Comparison of ENCODE assay signal across 1 cellular context in genomic region chr1:234271243-234271606, GRCh38.
TF ChIP-seq lines count a peak whose summit lies in the region.

No MANE protein-coding gene starts in this region.

TF ChIP-seq in GM12878, 131 proteins besides CTCF, POLR2A, EP300 and RAD21 (continued from another document):
- TF ChIP-seq, protein P1, sequence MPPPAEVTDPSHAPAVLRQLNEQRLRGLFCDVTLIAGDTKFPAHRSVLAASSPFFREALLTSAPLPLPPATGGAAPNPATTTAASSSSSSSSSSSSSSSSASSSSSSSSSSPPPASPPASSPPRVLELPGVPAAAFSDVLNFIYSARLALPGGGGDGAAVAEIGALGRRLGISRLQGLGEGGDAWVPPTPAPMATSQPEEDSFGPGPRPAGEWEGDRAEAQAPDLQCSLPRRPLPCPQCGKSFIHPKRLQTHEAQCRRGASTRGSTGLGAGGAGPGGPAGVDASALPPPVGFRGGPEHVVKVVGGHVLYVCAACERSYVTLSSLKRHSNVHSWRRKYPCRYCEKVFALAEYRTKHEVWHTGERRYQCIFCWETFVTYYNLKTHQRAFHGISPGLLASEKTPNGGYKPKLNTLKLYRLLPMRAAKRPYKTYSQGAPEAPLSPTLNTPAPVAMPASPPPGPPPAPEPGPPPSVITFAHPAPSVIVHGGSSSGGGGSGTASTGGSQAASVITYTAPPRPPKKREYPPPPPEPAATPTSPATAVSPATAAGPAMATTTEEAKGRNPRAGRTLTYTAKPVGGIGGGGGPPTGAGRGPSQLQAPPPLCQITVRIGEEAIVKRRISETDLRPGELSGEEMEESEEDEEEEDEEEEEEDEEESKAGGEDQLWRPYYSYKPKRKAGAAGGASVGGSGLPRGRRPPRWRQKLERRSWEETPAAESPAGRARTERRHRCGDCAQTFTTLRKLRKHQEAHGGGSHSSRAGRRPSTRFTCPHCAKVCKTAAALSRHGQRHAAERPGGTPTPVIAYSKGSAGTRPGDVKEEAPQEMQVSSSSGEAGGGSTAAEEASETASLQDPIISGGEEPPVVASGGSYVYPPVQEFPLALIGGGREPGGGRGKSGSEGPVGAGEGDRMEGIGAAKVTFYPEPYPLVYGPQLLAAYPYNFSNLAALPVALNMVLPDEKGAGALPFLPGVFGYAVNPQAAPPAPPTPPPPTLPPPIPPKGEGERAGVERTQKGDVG (CRISPR knock-in tag; IDR thresholded peaks at IDR 0.05), result no peak
